ENCODE assay signal across 13 cellular contexts in the genomic region with DNA sequence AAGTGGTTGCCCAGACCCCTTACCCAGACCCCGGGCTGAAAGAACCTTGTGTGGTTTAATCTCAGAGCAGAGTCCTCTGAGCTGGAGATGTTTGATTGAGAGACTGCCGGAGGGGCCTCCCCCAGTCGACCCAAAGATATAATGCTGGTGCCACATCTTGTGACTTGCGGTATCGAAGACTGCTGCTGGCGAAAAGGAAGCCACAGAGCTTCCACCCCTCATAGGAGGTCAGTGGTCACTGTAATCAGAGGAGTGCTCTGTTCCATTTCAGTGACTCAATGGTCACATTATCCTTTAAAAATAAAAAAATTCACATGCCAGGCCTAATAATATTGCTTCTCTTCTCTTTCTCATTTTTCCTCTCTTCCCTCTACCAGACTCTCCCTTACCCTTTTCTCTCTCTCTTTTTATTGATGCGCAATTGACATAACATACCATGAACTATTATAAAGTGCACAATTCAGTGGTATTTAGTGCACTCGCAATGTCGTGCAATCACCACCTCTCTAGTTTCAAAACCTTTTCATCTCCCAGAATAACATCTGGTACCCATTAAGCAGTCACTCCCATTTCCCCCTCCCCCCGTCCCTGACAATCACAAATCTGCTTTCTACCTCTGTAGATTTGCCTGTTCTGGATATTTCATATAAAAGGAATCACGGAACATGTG. TPM values are rescaled to one million over a fixed set of nuclear protein-coding genes. Genes with fewer than 3 reads are reported as not detected.
DNase-seq lines count a peak whose midpoint lies in the region; ATAC-seq and TF ChIP-seq lines count a peak whose summit lies in the region.
"Had no signal": no experiment of that assay in that cellular context is flagged by ENCODE, and none has a peak within 500 bp of the region (broad histone marks: within the 10 kb centered on the region; RNA-seq: fewer than 3 reads in every experiment).

No MANE protein-coding gene starts in this region.

- 77 to 81% (median 79%) methylated on average over 11 of the region's 11 CpGs for WGBS in stomach, 5 donors

- no peak overlapping the region for H3K4me3 ChIP-seq in RWPE2 (ENCODE audit: severe bottlenecking)
- H3K4me3 ChIP-seq in stomach: no peak overlapping the region
- H3K4me3 ChIP-seq: SJCRH30 had no signal

- DNase-seq in HCEC 1CT (peak; percentile 27), RWPE2 (ENCODE audit: low spot score) (no peak), fibroblast of the conjunctiva (ENCODE audit: low read depth) (peak; percentile 81), stomach (no peak), kidney glomerular epithelial cell (lab: John Stamatoyannopoulos, UW) (no peak), activated gamma-delta T cell treated with Interleukin-2 at 50 U/mL for 16 hours (no peak)
- DNase-seq in activated naive CD4-positive, alpha-beta T cell treated with Interleukin-2 at 50 U/mL for 16 hours: no peak
- DNase-seq: activated CD8-positive, alpha-beta memory T cell treated with anti-CD3 and anti-CD28 coated beads, Interleukin-2, amount 50 U/mL, for 4 hours; naive B cell; NCI-H1105 treated with DMSO at 0.1 percent for 48 hours; stimulated activated CD4-positive, alpha-beta T cell treated with anti-CD3 and anti-CD28 coated beads, Interleukin-4, amount 100 ng/mL, for 1 hour had no signal

- H3K4me1 ChIP-seq in RWPE2 (ENCODE audit: insufficient read depth, poor library complexity, severe bottlenecking): peaks cover 61% of the 10 kb centered on the region
- peaks cover 22 to 72% (median 42%) of the 10 kb centered on the region in 4 donors for H3K4me1 ChIP-seq in stomach
- H3K4me1 ChIP-seq: SJCRH30 had no signal

- TF ChIP-seq CTCF in RWPE2 (IDR thresholded peaks at IDR 0.05; ENCODE audit: poor library complexity, severe bottlenecking): no peak
- no peak for TF ChIP-seq CTCF in stomach (IDR thresholded peaks at IDR 0.05)

- no peaks in the 10 kb centered on the region for H3K9me3 ChIP-seq in RWPE2 (ENCODE audit: severe bottlenecking)
- H3K9me3 ChIP-seq in stomach: no peaks in the 10 kb centered on the region
- H3K9me3 ChIP-seq: SJCRH30 had no signal

- no peak for TF ChIP-seq POLR2A in stomach (IDR thresholded peaks at IDR 0.05)

- H3K27ac ChIP-seq in RWPE2 (ENCODE audit: poor library complexity, severe bottlenecking) (peak overlapping the region; percentile 93), stomach (peak overlapping the region in 4 of 5 donors; percentile 42 to 84 (median 78))
- H3K27ac ChIP-seq: SJCRH30 had no signal

- H3K27me3 ChIP-seq in RWPE2 (ENCODE audit: insufficient read depth, poor library complexity, severe bottlenecking) (no peaks in the 10 kb centered on the region), stomach (no peaks in the 10 kb centered on the region)
- H3K27me3 ChIP-seq: SJCRH30 had no signal

- ATAC-seq in RWPE2 (ENCODE audit: low read depth) (no peak), HG02885 (IDR thresholded peaks at IDR 0.05; ENCODE audit: poor library complexity, unreplicated experiment) (no peak)

- intact Hi-C loops in stomach (cut with DNase I; ENCODE audit: low total_unique reads): no loop called here

- H3K36me3 ChIP-seq in RWPE2 (ENCODE audit: low read depth) (no peaks in the 10 kb centered on the region), stomach (no peaks in the 10 kb centered on the region)
- H3K36me3 ChIP-seq: SJCRH30 had no signal

- TF ChIP-seq EP300 in stomach (IDR thresholded peaks at IDR 0.05): no peak

RNA-seq across cellular contexts. Expression of gene LYST, which starts 52.6 kb away (rescaled TPM):
- total RNA-seq in stomach: 10 to 100 TPM in 4 of 5 donors, 1 to 10 TPM in 1; 1.7 to 95.6 (median 37.3) TPM
- 1 to 10 TPM; 4.9 to 8.6 (median 5.5) TPM for polyA plus RNA-seq in stomach

Comparison
In these comparisons a context has a peak if more than half of its experiments do, and no peak if none do; other contexts are left out.
1. DNase-seq: peak in HCEC 1CT (single experiment) and fibroblast of the conjunctiva (single experiment); none in RWPE2 (single experiment), stomach (single experiment), activated naive CD4-positive, alpha-beta T cell treated with Interleukin-2 at 50 U/mL for 16 hours (single experiment), kidney glomerular epithelial cell (single experiment) and activated gamma-delta T cell treated with Interleukin-2 at 50 U/mL for 16 hours (single experiment).